In the genomic region with DNA sequence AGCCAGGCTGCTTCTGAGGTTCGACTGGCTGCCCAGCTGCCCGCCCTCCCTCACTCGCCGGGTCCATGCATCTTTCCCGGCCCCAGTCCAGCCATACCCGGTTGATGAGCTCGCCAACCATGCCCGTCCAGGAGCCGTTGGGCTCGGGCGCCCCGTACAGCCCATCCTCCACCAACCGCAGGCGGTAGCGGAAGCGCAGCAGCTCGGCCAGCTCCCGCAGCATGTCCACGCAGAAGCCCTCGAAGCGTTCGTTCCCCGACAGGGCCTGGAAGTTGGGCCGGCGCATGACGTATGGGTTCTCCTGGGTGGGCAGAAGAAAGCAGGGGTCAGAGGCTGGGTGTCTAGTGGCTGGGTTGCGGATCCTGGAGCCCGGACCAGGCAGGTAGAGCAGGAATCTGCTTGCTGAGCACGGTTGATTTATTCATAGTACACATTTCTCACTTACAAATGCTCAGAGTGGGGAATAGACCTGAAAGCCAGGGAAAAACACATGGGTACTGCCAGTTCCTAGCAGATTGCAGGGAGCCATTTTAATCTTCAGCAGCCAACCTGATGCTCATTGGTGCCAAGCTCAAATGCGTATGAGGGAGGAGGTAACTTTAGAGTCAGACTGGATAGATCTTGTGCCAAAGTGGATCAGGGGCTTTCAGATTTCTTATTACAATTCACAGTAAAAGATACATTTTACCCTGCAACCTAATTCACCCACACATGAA, we compare ENCODE assay signal across 17 cellular contexts. TPM values are rescaled to one million over a fixed set of nuclear protein-coding genes. Genes with fewer than 3 reads are reported as not detected.
DNase-seq lines count a peak whose midpoint lies in the region; ATAC-seq and TF ChIP-seq lines count a peak whose summit lies in the region.
"Had no signal": no experiment of that assay in that cellular context is flagged by ENCODE, and none has a peak within 500 bp of the region (broad histone marks: within the 10 kb centered on the region; RNA-seq: fewer than 3 reads in every experiment).

No MANE protein-coding gene starts in this region.

- no peak overlapping the region for H3K9ac ChIP-seq in neuronal stem cell (ENCODE audit: low read depth, low read length, poor library complexity)
- H3K9ac ChIP-seq: KMS-11, SK-N-SH had no signal

- no peak overlapping the region for H2BK120ac ChIP-seq in neuronal stem cell (ENCODE audit: low read depth, low read length)

- H2AK5ac ChIP-seq in neuronal stem cell (ENCODE audit: low read depth, low read length), result no peak overlapping the region

- POLR2A ChIA-PET in CD4-positive, alpha-beta T cell (lab: Charles Lee), result no interaction called here

- H2BK12ac ChIP-seq in neuronal stem cell (ENCODE audit: low read length), result no peak overlapping the region

- H3K27ac ChIP-seq in neuronal stem cell (replicated peaks; ENCODE audit: low read length), result no peak overlapping the region
- no peak overlapping the region for H3K27ac ChIP-seq in CD4-positive, alpha-beta T cell (ENCODE audit: low read depth, low read length)
- H3K27ac ChIP-seq: KMS-11, Peyer's patch had no signal

- no peaks in the 10 kb centered on the region for H3K27me3 Mint-ChIP-seq in CD4-positive, alpha-beta T cell

- no peak overlapping the region for H3K18ac ChIP-seq in neuronal stem cell (ENCODE audit: low read length)

- no peaks in the 10 kb centered on the region for H3K9me3 Mint-ChIP-seq in CD4-positive, alpha-beta T cell
- H3K9me3 Mint-ChIP-seq: CD8-positive, alpha-beta T cell had no signal

- H3K23ac ChIP-seq in neuronal stem cell (ENCODE audit: low read depth, low read length, poor library complexity), result peak overlapping the region; percentile 67

- no peak overlapping the region for H3K4me2 ChIP-seq in neuronal stem cell (ENCODE audit: insufficient read depth, low read length, poor library complexity, severe bottlenecking)
- H3K4me2 ChIP-seq: KMS-11, SK-N-SH had no signal

- H2BK15ac ChIP-seq in neuronal stem cell (ENCODE audit: low read length), result no peak overlapping the region

- ATAC-seq in CD4-positive, alpha-beta T cell (ENCODE audit: poor library complexity), result no peak
- ATAC-seq: CD8-positive, alpha-beta T cell had no signal

- H3K14ac ChIP-seq in neuronal stem cell (ENCODE audit: low read length), result no peak overlapping the region

- CTCF ChIA-PET in CD4-positive, alpha-beta T cell (lab: Charles Lee), result interaction anchor here (1.0 kb wide), 1 partner anchor 8 kb away, joined by 3 read pairs; no protein-coding TSS in a partner anchor

- DNase-seq in DMS 273 treated with DMSO at 0.1 percent for 48 hours (lab: John Stamatoyannopoulos, UW) (peak; percentile 83), NCI-H446 treated with DMSO at 0.1 percent for 48 hours (lab: John Stamatoyannopoulos, UW) (peak; percentile 96), cerebellar cortex (ENCODE audit: low spot score) (peak; percentile 93), neuronal stem cell (ENCODE audit: low spot score) (no peak), SKM-1 treated with dmso at 0.1 percent for 144 hours (lab: John Stamatoyannopoulos, UW; ENCODE audit: unreplicated experiment) (no peak), T1000 (lab: John Stamatoyannopoulos, UW) (no peak)
- DNase-seq in stimulated activated naive CD4-positive, alpha-beta T cell treated with Interleukin-2 at 50 U/mL for 16 hours (lab: John Stamatoyannopoulos, UW), result no peak
- DNase-seq in CD4-positive, alpha-beta T cell, result no peak
- DNase-seq: CD8-positive, alpha-beta T cell; NCI-H1105 treated with DMSO at 0.1 percent for 48 hours; NCI-H2081; NCI-H226; Peyer's patch; Right ventricle myocardium superior; SK-N-SH had no signal

- no peak overlapping the region for H3K4me3 ChIP-seq in neuronal stem cell (ENCODE audit: low read length in 2 of 2)
- H3K4me3 ChIP-seq: Peyer's patch had no signal

- no peaks in the 10 kb centered on the region for H3K4me1 Mint-ChIP-seq in CD4-positive, alpha-beta T cell (ENCODE audit: low read depth)

- H4K8ac ChIP-seq in neuronal stem cell (ENCODE audit: low read depth, low read length), result no peak overlapping the region

- H3K36me3 Mint-ChIP-seq in CD4-positive, alpha-beta T cell (ENCODE audit: low read depth), result no peaks in the 10 kb centered on the region
- H3K36me3 Mint-ChIP-seq: CD8-positive, alpha-beta T cell had no signal

- H3K4me1 ChIP-seq in neuronal stem cell (ENCODE audit: control insufficient read depth in 2 of 2, insufficient read depth in 1 of 2, low read depth in 1 of 2, low read length in 2 of 2), result peaks cover 0 to 5% of the 10 kb centered on the region in 2 donors
- H3K4me1 ChIP-seq: Peyer's patch had no signal

- H2AFZ ChIP-seq in neuronal stem cell (ENCODE audit: low read length), result no peak overlapping the region

- H3K9me3 ChIP-seq in neuronal stem cell (replicated peaks in 1 of 2; ENCODE audit: control insufficient read depth in 2 of 2, insufficient read depth in 1 of 2, low read depth in 1 of 2, low read length in 2 of 2), result no peaks in the 10 kb centered on the region
- H3K9me3 ChIP-seq in CD4-positive, alpha-beta T cell (ENCODE audit: control insufficient read depth, low read length), result no peaks in the 10 kb centered on the region
- H3K9me3 ChIP-seq: BE2C, Peyer's patch, SK-N-SH had no signal

- H3K27me3 ChIP-seq in neuronal stem cell (ENCODE audit: control insufficient read depth in 3 of 3, insufficient read depth in 3 of 3, low read depth in 1 of 3, low read length in 3 of 3), result no peaks in the 10 kb centered on the region
- no peaks in the 10 kb centered on the region for H3K27me3 ChIP-seq in CD4-positive, alpha-beta T cell (ENCODE audit: control insufficient read depth, insufficient read depth, low read length)
- H3K27me3 ChIP-seq: BE2C, Peyer's patch had no signal

- no peak overlapping the region for H3K27ac Mint-ChIP-seq in CD4-positive, alpha-beta T cell
- H3K27ac Mint-ChIP-seq: CD8-positive, alpha-beta T cell had no signal

- no peak overlapping the region for H3K4ac ChIP-seq in neuronal stem cell (ENCODE audit: low read length)

- no peak overlapping the region for H2BK5ac ChIP-seq in neuronal stem cell (ENCODE audit: low read length)

- H3K4me3 Mint-ChIP-seq in CD4-positive, alpha-beta T cell, result no peak overlapping the region
- H3K4me3 Mint-ChIP-seq: CD8-positive, alpha-beta T cell had no signal

- H3K79me1 ChIP-seq in neuronal stem cell (ENCODE audit: low read depth, low read length), result no peaks in the 10 kb centered on the region

- no peak overlapping the region for H4K91ac ChIP-seq in neuronal stem cell (ENCODE audit: low read depth, low read length, poor library complexity)

- WGBS in neuronal stem cell (ENCODE audit: extremely low coverage in 2 of 2, insufficient read length in 2 of 2, insufficient replicate concordance in 1 of 2), 2 donors, result no CpG with 5 or more reads among the region's 30 CpGs

- intact Hi-C loops in CD4-positive, alpha-beta T cell (cut with DNase I, micrococcal nuclease), result no loop called here

- no peak for TF ChIP-seq CTCF in CD4-positive, alpha-beta T cell (IDR thresholded peaks at IDR 0.05)

- peaks cover 0 to 33% of the 10 kb centered on the region in 2 donors for H3K36me3 ChIP-seq in neuronal stem cell (replicated peaks in 1 of 2; ENCODE audit: control insufficient read depth in 2 of 2, insufficient read depth in 2 of 2, low read length in 2 of 2)
- H3K36me3 ChIP-seq: BE2C, Peyer's patch had no signal

RNA-seq across cellular contexts. Expression of a gene that starts 27.4 kb away (rescaled TPM):
- 21.6 TPM for polyA plus RNA-seq in neuronal stem cell (2013, experiment 1 of 2)
- polyA plus RNA-seq in neuronal stem cell (2013, experiment 2 of 2), result 21.7 TPM
- total RNA-seq in CD4-positive, alpha-beta T cell, result under 1 TPM; 0.66 to 0.75 TPM

RNA-seq across cellular contexts. Expression of a gene that starts 33.4 kb away (rescaled TPM):
- polyA plus RNA-seq in neuronal stem cell (2013, experiment 1 of 2), result 13.3 TPM
- polyA plus RNA-seq in neuronal stem cell (2013, experiment 2 of 2), result 13.5 TPM
- total RNA-seq in CD4-positive, alpha-beta T cell, result 10 to 100 TPM; 21.5 to 24.0 TPM

RNA-seq across cellular contexts. Expression of a gene that starts 48.6 kb away (rescaled TPM):
- polyA plus RNA-seq in neuronal stem cell (2013, experiment 1 of 2), result 2.5 TPM
- 2.6 TPM for polyA plus RNA-seq in neuronal stem cell (2013, experiment 2 of 2)
- total RNA-seq in CD4-positive, alpha-beta T cell, result 1 to 10 TPM; 3.2 to 4.6 TPM

Comparison
In these comparisons a context has a peak if more than half of its experiments do, and no peak if none do; other contexts are left out.
1. DNase-seq: peak in DMS 273 treated with DMSO at 0.1 percent for 48 hours (single experiment), NCI-H446 treated with DMSO at 0.1 percent for 48 hours (single experiment) and cerebellar cortex (single experiment); none in neuronal stem cell (single experiment), stimulated activated naive CD4-positive, alpha-beta T cell treated with Interleukin-2 at 50 U/mL for 16 hours (single experiment), SKM-1 treated with dmso at 0.1 percent for 144 hours (single experiment), T1000 (single experiment) and CD4-positive, alpha-beta T cell (0 of 10).